Comparison of ENCODE assay signal across 1 cellular context in genomic region chr10:112022196-112022595, GRCh38.
TF ChIP-seq lines count a peak whose summit lies in the region.

No MANE protein-coding gene starts in this region.

TF ChIP-seq in H1, 55 proteins besides CTCF, POLR2A, EP300 and RAD21:
- TF ChIP-seq SAP30 (IDR thresholded peaks at IDR 0.05; ENCODE audit: insufficient read depth, insufficient replicate concordance, low read length) (no peak), JUN (IDR thresholded peaks at IDR 0.05; ENCODE audit: low read depth, low read length) (no peak), CEBPB (IDR thresholded peaks at IDR 0.05; ENCODE audit: low read depth, low read length) (no peak), CHD1 (IDR thresholded peaks at IDR 0.05; ENCODE audit: low read depth, low read length) (no peak)
